In the genomic region with DNA sequence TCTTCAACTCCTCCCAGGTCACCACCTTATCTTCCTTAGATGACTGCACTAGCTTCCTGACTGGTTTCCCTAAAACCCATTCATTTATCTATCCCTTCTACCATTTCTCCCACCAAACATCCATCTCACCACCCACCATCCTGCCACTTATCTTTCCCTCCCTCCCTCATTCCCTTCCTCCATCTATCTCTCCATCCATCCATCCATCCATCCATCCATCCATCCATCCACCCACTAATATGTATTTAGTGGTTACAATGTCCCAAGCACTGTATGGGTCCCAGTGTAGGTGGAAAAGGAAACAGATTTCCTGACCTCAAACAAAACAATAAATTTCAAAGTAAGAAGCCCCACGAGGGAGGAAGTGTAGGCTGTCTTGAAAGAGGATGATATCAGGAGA, we compare ENCODE assay signal across 20 cellular contexts. TPM values are rescaled to one million over a fixed set of nuclear protein-coding genes. Genes with fewer than 3 reads are reported as not detected.
A peak's percentile ranks its signal among the peaks of the same experiment; 100 is the strongest.
DNase-seq lines count a peak whose midpoint lies in the region; ATAC-seq and TF ChIP-seq lines count a peak whose summit lies in the region.
"Had no signal": no experiment of that assay in that cellular context is flagged by ENCODE, and none has a peak within 500 bp of the region (broad histone marks: within the 10 kb centered on the region; RNA-seq: fewer than 3 reads in every experiment).

No MANE protein-coding gene starts in this region.

- H3K4me3 ChIP-seq in IMR-90 (ENCODE audit: insufficient read depth, low read depth, low read length) = no peak overlapping the region
- H3K4me3 ChIP-seq: BLaER1 had no signal

- no peak overlapping the region for H3K4ac ChIP-seq in IMR-90 (ENCODE audit: low read depth, low read length)

- TF ChIP-seq CTCF in IMR-90 (conservative IDR thresholded peaks at IDR 0.05; ENCODE audit: low read depth, low read length) (no peak), nephron (IDR thresholded peaks at IDR 0.05; ENCODE audit: unreplicated experiment in 3 of 3) (no peak)

- H3K27ac ChIP-seq in IMR-90 (ENCODE audit: insufficient read depth, low read length) = no peak overlapping the region
- H3K27ac ChIP-seq: BLaER1 had no signal

- H3K9me3 ChIP-seq in IMR-90 (ENCODE audit: control insufficient read depth, insufficient read depth, low read length) = no peaks in the 10 kb centered on the region
- H3K9me3 ChIP-seq: BE2C had no signal

- H2AK5ac ChIP-seq in IMR-90 (ENCODE audit: low read depth, low read length) = peak overlapping the region; percentile 67

- H2AFZ ChIP-seq in IMR-90 (replicated peaks; ENCODE audit: low read length, poor library complexity) = no peak overlapping the region

- no peak overlapping the region for H2BK20ac ChIP-seq in IMR-90 (ENCODE audit: low read depth, low read length)

- H3K56ac ChIP-seq in IMR-90 (ENCODE audit: extremely low read depth, insufficient read depth, low read length) = no peak overlapping the region

- no peak overlapping the region for H3K4me2 ChIP-seq in IMR-90 (ENCODE audit: low read depth, low read length)
- H3K4me2 ChIP-seq: BLaER1 had no signal

- POLR2A ChIA-PET in IMR-90 (lab: Charles Lee; ENCODE audit: unreplicated experiment) = no interaction called here

- no peak overlapping the region for H4K8ac ChIP-seq in IMR-90 (ENCODE audit: low read depth in 2 of 2, low read length in 2 of 2)

- intact Hi-C loops in IMR-90 (cut with micrococcal nuclease) = loop anchor here (5.0 kb wide), 1 partner anchor 78 kb away; the partner anchor contains the start of gene STX16

- H2AK9ac ChIP-seq in IMR-90 (replicated peaks; ENCODE audit: low read depth, low read length, poor library complexity) = no peak overlapping the region

- H3K4me1 ChIP-seq in IMR-90 (ENCODE audit: control insufficient read depth, insufficient read depth, low read length) = peaks cover 13% of the 10 kb centered on the region
- H3K4me1 ChIP-seq: BE2C had no signal

- H3K9me3 Mint-ChIP-seq in stimulated activated naive CD8-positive, alpha-beta T cell treated with anti-CD3 and anti-CD28 coated beads, Interleukin-15, Interleukin-2, amounts not matched to agents 100 ng/mL and 50 ng/mL, for 24 hours = no peaks in the 10 kb centered on the region
- no peaks in the 10 kb centered on the region for H3K9me3 Mint-ChIP-seq in nephron
- H3K9me3 Mint-ChIP-seq: CD8-positive, alpha-beta memory T cell had no signal

- dilution Hi-C loops in IMR-90 (cut with HindIII; ENCODE audit: low sequenced_read_pairs, unreplicated experiment) = no loop called here

- H3K9me1 ChIP-seq in IMR-90 (ENCODE audit: insufficient read depth, low read length) = 0 out of 2 replicates have a peak, but pooled peaks cover 7% of the 10 kb centered on the region

- peaks cover 7% of the 10 kb centered on the region for H3K27me3 Mint-ChIP-seq in stimulated activated naive CD8-positive, alpha-beta T cell treated with anti-CD3 and anti-CD28 coated beads, Interleukin-15, Interleukin-2, amounts not matched to agents 100 ng/mL and 50 ng/mL, for 24 hours
- H3K27me3 Mint-ChIP-seq in nephron (ENCODE audit: low read depth) = peaks cover 19% of the 10 kb centered on the region

- H3K27ac Mint-ChIP-seq in stimulated activated naive CD8-positive, alpha-beta T cell treated with anti-CD3 and anti-CD28 coated beads, Interleukin-15, Interleukin-2, amounts not matched to agents 100 ng/mL and 50 ng/mL, for 24 hours = peak overlapping the region; percentile 14
- peak overlapping the region; percentile 57 to 100 (median 58) for H3K27ac Mint-ChIP-seq in nephron
- H3K27ac Mint-ChIP-seq: CD4-positive, alpha-beta memory T cell; CD4-positive, CD25-positive, alpha-beta regulatory T cell; CD8-positive, alpha-beta memory T cell had no signal

- TF ChIP-seq POLR2A in IMR-90 (IDR thresholded peaks at IDR 0.05; ENCODE audit: low read depth, low read length) = no peak

- H2BK120ac ChIP-seq in IMR-90 (ENCODE audit: low read depth, low read length) = no peak overlapping the region

- BruUV-seq in IMR-90 (replicated peaks; lab: Mats Ljungman, UMichigan) = no TSS peak

- H3K36me3 ChIP-seq in IMR-90 (ENCODE audit: control insufficient read depth, insufficient read depth, low read length) = no peaks in the 10 kb centered on the region
- H3K36me3 ChIP-seq: BE2C, BLaER1 had no signal

- H3K9ac ChIP-seq in IMR-90 (ENCODE audit: low read depth, low read length) = no peak overlapping the region
- H3K9ac ChIP-seq: BLaER1 had no signal

- H3K18ac ChIP-seq in IMR-90 (ENCODE audit: low read depth, low read length) = no peak overlapping the region

- no peak overlapping the region for H4K5ac ChIP-seq in IMR-90 (ENCODE audit: low read depth, low read length)

- no peak for ATAC-seq in stimulated activated naive CD8-positive, alpha-beta T cell treated with anti-CD3 and anti-CD28 coated beads, Interleukin-15, Interleukin-2, amounts not matched to agents 100 U/mL and 50 U/mL, for 24 hours
- no peak for ATAC-seq in IMR-90 (ENCODE audit: low read depth)

- CTCF ChIA-PET in IMR-90 (lab: Yijun Ruan, JAX) = no interaction called here

- no peak for TF ChIP-seq RAD21 in IMR-90 (IDR thresholded peaks at IDR 0.05; ENCODE audit: low read length)

- H3K79me1 ChIP-seq in IMR-90 (ENCODE audit: low read depth in 1 of 2, low read length in 2 of 2) = no peaks in the 10 kb centered on the region; a peak in 1 of 4 replicates

- H3K4me3 Mint-ChIP-seq in stimulated activated naive CD8-positive, alpha-beta T cell treated with anti-CD3 and anti-CD28 coated beads, Interleukin-15, Interleukin-2, amounts not matched to agents 100 ng/mL and 50 ng/mL, for 24 hours = no peak overlapping the region
- no peak overlapping the region for H3K4me3 Mint-ChIP-seq in nephron
- H3K4me3 Mint-ChIP-seq: CD14-positive monocyte; CD4-positive, alpha-beta memory T cell; CD8-positive, alpha-beta memory T cell had no signal

- peak overlapping the region; percentile 11 for H2BK5ac ChIP-seq in IMR-90 (ENCODE audit: low read depth, low read length, poor library complexity, severe bottlenecking)

- H4K91ac ChIP-seq in IMR-90 (ENCODE audit: insufficient read depth, low read depth, low read length) = no peak overlapping the region

- H3K23ac ChIP-seq in IMR-90 (ENCODE audit: low read depth, low read length) = no peak overlapping the region

- H2BK15ac ChIP-seq in IMR-90 (ENCODE audit: low read depth, low read length) = peak overlapping the region; percentile 72; the same call in 2 of the 3 replicates

- no peaks in the 10 kb centered on the region for H3K4me1 Mint-ChIP-seq in stimulated activated naive CD8-positive, alpha-beta T cell treated with anti-CD3 and anti-CD28 coated beads, Interleukin-15, Interleukin-2, amounts not matched to agents 100 ng/mL and 50 ng/mL, for 24 hours (ENCODE audit: low read depth)
- peaks cover 75% of the 10 kb centered on the region for H3K4me1 Mint-ChIP-seq in nephron
- H3K4me1 Mint-ChIP-seq: CD4-positive, alpha-beta memory T cell; CD4-positive, CD25-positive, alpha-beta regulatory T cell; CD8-positive, alpha-beta memory T cell had no signal

- no peaks in the 10 kb centered on the region for H3K36me3 Mint-ChIP-seq in stimulated activated naive CD8-positive, alpha-beta T cell treated with anti-CD3 and anti-CD28 coated beads, Interleukin-15, Interleukin-2, amounts not matched to agents 100 ng/mL and 50 ng/mL, for 24 hours (ENCODE audit: low read depth)
- H3K36me3 Mint-ChIP-seq in nephron (ENCODE audit: low read depth) = no peaks in the 10 kb centered on the region
- H3K36me3 Mint-ChIP-seq: CD14-positive monocyte; CD4-positive, alpha-beta memory T cell; CD4-positive, CD25-positive, alpha-beta regulatory T cell; CD8-positive, alpha-beta memory T cell had no signal

- no CpG with 5 or more reads among the region's 1 CpG for WGBS in IMR-90 (ENCODE audit: extremely low coverage in 2 of 2, insufficient read length in 1 of 2), 2 experiments

- no peak overlapping the region for H3K14ac ChIP-seq in IMR-90 (replicated peaks; ENCODE audit: low read depth, low read length)

- in situ Hi-C loops in IMR-90 (cut with MboI; ENCODE audit: low sequenced_read_pairs) = no loop called here

- DNase-seq in stimulated activated naive CD8-positive, alpha-beta T cell treated with anti-CD3 and anti-CD28 coated beads, Interleukin-15, Interleukin-2, amounts not matched to agents 100 U/mL and 50 U/mL, for 24 hours = no peak
- DNase-seq in IMR-90 (no peak), NCI-H1417 (lab: John Stamatoyannopoulos, UW) (no peak), DMS 273 (lab: John Stamatoyannopoulos, UW; ENCODE audit: unreplicated experiment) (no peak), RPMI8226 (no peak)
- DNase-seq: 8988T; ACHN; BE2C; C1 segment of cervical spinal cord; CD4-positive, alpha-beta memory T cell; CD4-positive, CD25-positive, alpha-beta regulatory T cell; CD8-positive, alpha-beta memory T cell; COR-L47; DMS79 treated with DMSO at 0.1 percent for 48 hours; GF-D8 had no signal

- no peaks in the 10 kb centered on the region for H4K20me1 ChIP-seq in IMR-90 (ENCODE audit: insufficient read depth, low read length)
- H4K20me1 ChIP-seq: BLaER1 had no signal

- peaks cover 4% of the 10 kb centered on the region; the same call in 1 of the 2 replicates for H3K27me3 ChIP-seq in IMR-90 (ENCODE audit: control insufficient read depth, insufficient read depth, low read length)
- H3K27me3 ChIP-seq: BE2C, BLaER1 had no signal

TF ChIP-seq in IMR-90, 13 proteins besides CTCF, POLR2A, EP300 and RAD21 (continues in another document):
- no peak for TF ChIP-seq RFX5 (IDR thresholded peaks at IDR 0.05; ENCODE audit: low read depth, low read length)
- TF ChIP-seq MXI1 (IDR thresholded peaks at IDR 0.05; ENCODE audit: borderline replicate concordance, low read depth, low read length) = no peak
- no peak for TF ChIP-seq SMC3 (IDR thresholded peaks at IDR 0.05; ENCODE audit: low read depth, low read length)
- TF ChIP-seq CHD1 (IDR thresholded peaks at IDR 0.05; ENCODE audit: low read depth, low read length) = no peak
- TF ChIP-seq MAFK (IDR thresholded peaks at IDR 0.05; ENCODE audit: low read depth, low read length) = no peak
- TF ChIP-seq, protein P1, sequence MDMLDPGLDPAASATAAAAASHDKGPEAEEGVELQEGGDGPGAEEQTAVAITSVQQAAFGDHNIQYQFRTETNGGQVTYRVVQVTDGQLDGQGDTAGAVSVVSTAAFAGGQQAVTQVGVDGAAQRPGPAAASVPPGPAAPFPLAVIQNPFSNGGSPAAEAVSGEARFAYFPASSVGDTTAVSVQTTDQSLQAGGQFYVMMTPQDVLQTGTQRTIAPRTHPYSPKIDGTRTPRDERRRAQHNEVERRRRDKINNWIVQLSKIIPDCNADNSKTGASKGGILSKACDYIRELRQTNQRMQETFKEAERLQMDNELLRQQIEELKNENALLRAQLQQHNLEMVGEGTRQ (IDR thresholded peaks at IDR 0.05; ENCODE audit: low read depth, low read length) = no peak
- TF ChIP-seq MAZ (IDR thresholded peaks at IDR 0.05; ENCODE audit: borderline replicate concordance, low read depth, low read length) = no peak
- TF ChIP-seq RCOR1 (IDR thresholded peaks at IDR 0.05; ENCODE audit: insufficient replicate concordance, low read length) = no peak
- no peak for TF ChIP-seq BHLHE40 (IDR thresholded peaks at IDR 0.05; ENCODE audit: low read depth, low read length)
- TF ChIP-seq FOS (IDR thresholded peaks at IDR 0.05; ENCODE audit: low read depth, low read length) = no peak

RNA-seq across cellular contexts. Expression of gene APCDD1L, which starts 59.3 kb away (rescaled TPM):
- 2.2 and 2.5 TPM in 2 replicates for total RNA-seq in IMR-90 (2012; rRNA removed)
- 18.0 and 18.3 TPM in 2 replicates for polyA plus RNA-seq in IMR-90 (2012; rRNA removed)
- polyA plus RNA-seq in IMR-90 (2012; cell fraction: cytosol; rRNA removed) = 11.4 and 19.3 TPM in 2 replicates
- polyA plus RNA-seq in IMR-90 (2012; cell fraction: nucleus; rRNA removed; ENCODE audit: low replicate concordance) = 7.7 and 18.8 TPM in 2 replicates
- total RNA-seq: A673; CD4-positive, alpha-beta memory T cell; CD4-positive, CD25-positive, alpha-beta regulatory T cell; CD8-positive, alpha-beta memory T cell had no signal
- polyA plus RNA-seq: CD14-positive monocyte; CD8-positive, alpha-beta memory T cell had no signal
